ENCODE assay signal across 20 cellular contexts in genomic region chr10:95628786-95629185, GRCh38. TPM values are rescaled to one million over a fixed set of nuclear protein-coding genes. Genes with fewer than 3 reads are reported as not detected.
DNase-seq lines count a peak whose midpoint lies in the region; ATAC-seq and TF ChIP-seq lines count a peak whose summit lies in the region.
"Had no signal": no experiment of that assay in that cellular context is flagged by ENCODE, and none has a peak within 500 bp of the region (broad histone marks: within the 10 kb centered on the region; RNA-seq: fewer than 3 reads in every experiment).

No MANE protein-coding gene starts in this region.

- H3K4me1 ChIP-seq in mucosa of descending colon (ENCODE audit: low read depth), result peaks cover 22% of the 10 kb centered on the region
- H3K4me1 ChIP-seq: body of pancreas, esophagus squamous epithelium, upper lobe of left lung had no signal

- DNase-seq in ACHN (peak; percentile 89), M059J (ENCODE audit: low read depth) (peak; percentile 56), epithelial cell of esophagus (ENCODE audit: low read depth) (peak; percentile 59), mucosa of descending colon (peak in 1 of 3 donors; percentile 75), NCI-H510A treated with DMSO at 0.1 percent for 48 hours (lab: John Stamatoyannopoulos, UW) (no peak), T-helper 9 cell (no peak)
- DNase-seq: activated CD4-positive, alpha-beta T cell treated with anti-CD3 and anti-CD28 coated beads, Interleukin-2, amount 10 ng/mL, durations not matched to agents 24 days and 14 days; activated naive CD4-positive, alpha-beta T cell treated with anti-CD3 and anti-CD28 coated beads, Interleukin-2, amount 50 U/mL, for 16 hours; body of pancreas; CD4-positive, CD25-positive, alpha-beta regulatory T cell; esophagus squamous epithelium; NCI-H187; NCI-H446; posterior cingulate gyrus; stimulated activated CD4-positive, alpha-beta T cell treated with anti-CD3 and anti-CD28 coated beads, Interleukin-12 subunit alpha, Interleukin-12 subunit beta, amount 100 ng/mL, for 4 hours; stimulated activated naive CD8-positive, alpha-beta T cell treated with anti-CD3 and anti-CD28 coated beads, Interleukin-15, Interleukin-2, amounts not matched to agents 100 U/mL and 50 U/mL, for 24 hours; T1000; upper lobe of left lung had no signal

- H3K4me3 ChIP-seq in epithelial cell of esophagus (ENCODE audit: low read length), result no peak overlapping the region
- H3K4me3 ChIP-seq in mucosa of descending colon, result no peak overlapping the region
- H3K4me3 ChIP-seq: body of pancreas, esophagus squamous epithelium, upper lobe of left lung had no signal

- in situ Hi-C loops in ACHN (cut with HindIII; ENCODE audit: low pct_ligation_motif_present, low pct_unique_long_range_greater_than_20kb, low sequenced_read_pairs), result no loop called here

- H3K9me3 ChIP-seq in mucosa of descending colon, result no peaks in the 10 kb centered on the region
- H3K9me3 ChIP-seq: body of pancreas, esophagus squamous epithelium, upper lobe of left lung had no signal

- peaks cover 14% of the 10 kb centered on the region for H3K36me3 ChIP-seq in mucosa of descending colon (ENCODE audit: low read depth)

- intact Hi-C loops in mucosa of descending colon (cut with DNase I, micrococcal nuclease), result no loop called here

- TF ChIP-seq CTCF in epithelial cell of esophagus (IDR thresholded peaks at IDR 0.05; ENCODE audit: insufficient read depth, low read depth, low read length, missing control alignments) (no peak), mucosa of descending colon (IDR thresholded peaks at IDR 0.05) (no peak)

- ATAC-seq in mucosa of descending colon (peak; percentile 96), HG03565 (IDR thresholded peaks at IDR 0.05; ENCODE audit: unreplicated experiment) (no peak), GM19452 (IDR thresholded peaks at IDR 0.05; ENCODE audit: unreplicated experiment) (no peak)
- ATAC-seq: body of pancreas; stimulated activated naive CD8-positive, alpha-beta T cell treated with anti-CD3 and anti-CD28 coated beads, Interleukin-15, Interleukin-2, amounts not matched to agents 100 U/mL and 50 U/mL, for 24 hours had no signal

RNA-seq across cellular contexts. Expression of gene ALDH18A1, which starts 27.7 kb away (rescaled TPM):
- total RNA-seq in M059J (2014; rRNA removed; shearing (Covaris generic)), result 79.4 and 114 TPM in 2 replicates
- 100 to 1,000 TPM in 2 of 3 donors, 10 to 100 TPM in 1; 85.6 to 230 (median 101) TPM for total RNA-seq in mucosa of descending colon

Comparison
In these comparisons a context has a peak if more than half of its experiments do, and no peak if none do; other contexts are left out.
1. DNase-seq: peak in ACHN (single experiment), M059J (single experiment) and epithelial cell of esophagus (single experiment); none in NCI-H510A treated with DMSO at 0.1 percent for 48 hours (single experiment) and T-helper 9 cell (single experiment).